16 cellular contexts compared by ENCODE assay signal in the genomic region with DNA sequence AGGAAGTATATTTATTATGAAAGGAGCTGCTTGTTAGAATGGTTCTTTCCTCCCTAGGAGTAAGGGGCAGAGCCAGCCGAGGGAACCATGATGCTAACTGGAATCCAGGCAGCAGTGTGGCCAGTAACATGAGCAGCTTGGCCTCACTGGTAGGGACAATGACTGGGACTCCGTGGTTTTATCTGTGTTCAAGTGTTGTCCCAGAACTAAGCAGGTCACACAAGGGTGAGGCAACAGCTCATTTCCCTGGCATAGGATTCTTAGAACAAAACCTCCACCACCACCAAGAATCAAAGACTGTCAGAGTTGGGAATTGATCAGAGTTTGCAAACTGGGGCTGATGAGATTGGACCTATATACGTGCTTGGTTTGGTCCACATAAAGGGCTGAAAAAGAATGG.
"Had no signal": no experiment of that assay in that cellular context is flagged by ENCODE, and none has a peak within 500 bp of the region (broad histone marks: within the 10 kb centered on the region; RNA-seq: fewer than 3 reads in every experiment).

No MANE protein-coding gene starts in this region.

- H3K9me3 ChIP-seq: esophagus squamous epithelium had no signal

- ATAC-seq: activated CD8-positive, alpha-beta memory T cell treated with anti-CD3 and anti-CD28 coated beads, Interleukin-2, amount 10 ng/mL, durations not matched to agents 7 days and 5 days; effector memory CD8-positive, alpha-beta T cell; naive thymus-derived CD4-positive, alpha-beta T cell had no signal

- H3K27me3 ChIP-seq: esophagus squamous epithelium had no signal

- H3K36me3 ChIP-seq: esophagus squamous epithelium had no signal

- DNase-seq: activated CD4-positive, alpha-beta memory T cell treated with anti-CD3 and anti-CD28 coated beads, Interleukin-2, amount 10 ng/mL, durations not matched to agents 7 days and 5 days; activated CD4-positive, alpha-beta T cell treated with anti-CD3 and anti-CD28 coated beads for 48 hours; activated CD4-positive, CD25-positive, alpha-beta regulatory T cell; activated CD8-positive, alpha-beta memory T cell treated with anti-CD3 and anti-CD28 coated beads, Interleukin-2, amount 10 ng/mL, durations not matched to agents 7 days and 5 days; activated naive CD4-positive, alpha-beta T cell; activated naive CD8-positive, alpha-beta T cell treated with anti-CD3 and anti-CD28 coated beads for 36 hours; amniotic stem cell; effector memory CD8-positive, alpha-beta T cell; esophagus squamous epithelium; immature natural killer cell; kidney glomerular epithelial cell; mesenchymal stem cell; naive thymus-derived CD4-positive, alpha-beta T cell; stimulated activated CD8-positive, alpha-beta memory T cell treated with anti-CD3 and anti-CD28 coated beads, Interleukin-4, amount 100 ng/mL, for 48 hours; stimulated activated naive CD4-positive, alpha-beta T cell had no signal

- H3K4me3 ChIP-seq: esophagus squamous epithelium had no signal

- H3K27ac ChIP-seq: esophagus squamous epithelium, parathyroid adenoma had no signal

- H3K4me1 ChIP-seq: esophagus squamous epithelium had no signal
